In the genomic region with DNA sequence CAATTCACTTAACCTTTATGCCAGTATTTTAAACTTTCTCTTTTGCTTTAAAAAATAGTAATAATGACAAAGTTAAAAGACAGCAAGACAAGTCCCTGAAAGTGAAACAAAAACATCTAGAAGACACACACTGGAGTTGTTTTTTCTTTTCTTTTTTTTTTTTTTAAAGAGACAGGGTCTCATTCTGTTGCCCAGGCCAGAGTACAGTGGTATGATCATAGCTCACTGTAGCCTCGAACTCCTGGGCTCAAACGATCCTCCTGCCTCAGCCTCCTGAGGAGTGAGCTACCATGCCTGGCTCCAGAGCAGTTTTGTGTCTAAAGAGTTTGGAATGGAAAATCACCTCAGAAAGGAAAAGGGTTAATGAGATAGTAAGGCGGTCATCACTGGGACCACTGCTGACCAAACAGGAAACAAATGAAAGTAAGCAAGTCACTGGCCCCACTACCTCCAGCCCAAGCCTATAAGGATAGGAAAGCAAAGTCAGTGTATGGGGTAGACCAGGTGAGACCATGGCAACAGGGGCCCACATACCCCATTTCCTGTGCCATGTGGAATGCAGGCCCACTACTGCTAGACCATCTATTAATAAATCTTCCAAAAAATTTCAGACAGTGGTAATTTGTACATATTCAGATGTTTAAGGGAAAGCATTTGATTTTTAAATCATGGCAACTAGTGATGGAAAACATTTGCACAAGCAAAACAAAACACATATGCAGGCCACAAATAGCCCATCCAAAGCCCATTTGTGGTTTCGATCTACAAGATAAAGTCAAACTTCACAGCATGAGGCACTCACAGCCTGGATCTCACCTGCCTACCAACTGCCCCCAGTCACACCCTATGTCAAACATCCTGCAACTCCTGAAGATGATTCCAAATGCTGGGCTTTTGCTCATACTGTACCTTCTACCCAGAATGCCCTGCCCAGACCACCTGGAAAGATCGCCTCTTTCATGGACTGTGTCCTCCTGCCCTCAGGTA, we compare ENCODE assay signal across 8 cellular contexts.
DNase-seq lines count a peak whose midpoint lies in the region; ATAC-seq, FAIRE-seq and TF ChIP-seq lines count a peak whose summit lies in the region.

No MANE protein-coding gene starts in this region.

- CTCF ChIA-PET in A549 (lab: Yijun Ruan, JAX): interaction anchor here (0.9 kb wide), 2 partner anchors 19 to 214 kb away, joined by 3 to 4 read pairs; no protein-coding TSS in a partner anchor

- peak overlapping the region; percentile 29; the same call in 1 of the 3 replicates for H3K4me2 ChIP-seq in A549

- H3K36me3 ChIP-seq in uterus (no peaks in the 10 kb centered on the region), colonic mucosa (no peaks in the 10 kb centered on the region)

- no peak for TF ChIP-seq RAD21 in A549 (conservative IDR thresholded peaks at IDR 0.05 in 1 of 2, IDR thresholded peaks at IDR 0.05 in 1 of 2)

- H3K27ac ChIP-seq in A549: no peak overlapping the region
- peak overlapping the region; percentile 54 to 57 for H3K27ac ChIP-seq in uterus
- no peak overlapping the region for H3K27ac ChIP-seq in colonic mucosa

- FAIRE-seq in A549 (lab: Jason Lieb, UNC): no peak

- peaks cover 9% of the 10 kb centered on the region for H3K4me1 ChIP-seq in A549
- no peaks in the 10 kb centered on the region for H3K4me1 ChIP-seq in uterus
- no peaks in the 10 kb centered on the region for H3K4me1 ChIP-seq in colonic mucosa

- TF ChIP-seq POLR2A in A549 (IDR thresholded peaks at IDR 0.05; ENCODE audit: low read length) (no peak), uterus (IDR thresholded peaks at IDR 0.05) (no peak)

- no peak overlapping the region for H3K4me3 ChIP-seq in A549
- H3K4me3 ChIP-seq in choroid plexus epithelial cell (ENCODE audit: low read depth, low read length): peak overlapping the region; percentile 17
- peak overlapping the region in 1 of 2 donors; percentile 14 for H3K4me3 ChIP-seq in uterus
- H3K4me3 ChIP-seq in colonic mucosa: no peak overlapping the region

- DNase-seq in A549 (ENCODE audit: low read depth in 1 of 2, low spot score in 1 of 2) (no peak), choroid plexus epithelial cell (ENCODE audit: low read depth) (peak; percentile 42), uterus (no peak), NCI-H2029 treated with DMSO at 0.1 percent for 48 hours (lab: John Stamatoyannopoulos, UW) (no peak), colonic mucosa (no peak)

- ATAC-seq in A549: peak in 1 of 2 experiments; percentile 24; a peak in 2 of 6 replicates
- peak; percentile 66 for ATAC-seq in GM19328 (IDR thresholded peaks at IDR 0.05; ENCODE audit: unreplicated experiment)
- ATAC-seq in HG03196 (IDR thresholded peaks at IDR 0.05; ENCODE audit: unreplicated experiment): peak; percentile 74
- no peak for ATAC-seq in SK-N-SH treated with all-trans-retinoic acid at 6 μM for 48 hours

- 0 out of 3 replicates have a peak, but pooled peaks cover 7% of the 10 kb centered on the region for H3K9me3 ChIP-seq in A549
- H3K9me3 ChIP-seq in uterus: peaks cover 0 to 12% of the 10 kb centered on the region in 2 donors
- no peaks in the 10 kb centered on the region for H3K9me3 ChIP-seq in colonic mucosa

- TF ChIP-seq EP300 in A549 (IDR thresholded peaks at IDR 0.05): no peak

- 82% methylated on average over 5 of the region's 5 CpGs for WGBS in A549 (ENCODE audit: missing lambda C conversion rate)

- POLR2A ChIA-PET in A549 (lab: Yijun Ruan, JAX): no interaction called here

- no peak overlapping the region for H3K9ac ChIP-seq in colonic mucosa (ENCODE audit: low read depth in 2 of 2, low read length in 2 of 2)

- TF ChIP-seq CTCF in A549 (IDR thresholded peaks at IDR 0.05): no peak
- no peak for TF ChIP-seq CTCF in choroid plexus epithelial cell (conservative IDR thresholded peaks at IDR 0.05; ENCODE audit: low read depth, low read length)
- TF ChIP-seq CTCF in uterus (IDR thresholded peaks at IDR 0.05): no peak
- no peak for TF ChIP-seq CTCF in colonic mucosa (IDR thresholded peaks at IDR 0.05)

- intact Hi-C loops in uterus (cut with DNase I; ENCODE audit: low total_unique reads) (no loop called here), colonic mucosa (cut with DNase I) (no loop called here)

- H3K27me3 ChIP-seq in uterus: no peaks in the 10 kb centered on the region
- no peaks in the 10 kb centered on the region for H3K27me3 ChIP-seq in colonic mucosa

TF ChIP-seq in A549, 52 proteins besides CTCF, POLR2A, EP300 and RAD21:
- no peak for TF ChIP-seq PHF8 (IDR thresholded peaks at IDR 0.05; ENCODE audit: borderline replicate concordance, low read depth)
- TF ChIP-seq ELK1 (IDR thresholded peaks at IDR 0.05; ENCODE audit: low read depth, low read length): no peak
- no peak for TF ChIP-seq HOXA7 (CRISPR knock-in tag; IDR thresholded peaks at IDR 0.05)
- TF ChIP-seq KDM5A (IDR thresholded peaks at IDR 0.05): no peak
- TF ChIP-seq POLR2AphosphoS2 (conservative IDR thresholded peaks at IDR 0.05; ENCODE audit: low read length): no peak
- no peak for TF ChIP-seq NPAS2 (CRISPR knock-in tag; IDR thresholded peaks at IDR 0.05; ENCODE audit: borderline replicate concordance)
- TF ChIP-seq JUNB (IDR thresholded peaks at IDR 0.05): no peak

TF ChIP-seq in SK-N-SH treated with all-trans-retinoic acid at 6 μM for 48 hours, 23 proteins besides CTCF, POLR2A, EP300 and RAD21:
- TF ChIP-seq OSR1 (CRISPR knock-in tag; IDR thresholded peaks at IDR 0.05): no peak
- no peak for TF ChIP-seq TOX (CRISPR knock-in tag; IDR thresholded peaks at IDR 0.05; ENCODE audit: borderline replicate concordance)
- TF ChIP-seq ESRRG (CRISPR knock-in tag; IDR thresholded peaks at IDR 0.05): no peak
- TF ChIP-seq ZNF565 (CRISPR knock-in tag; conservative IDR thresholded peaks at IDR 0.05; ENCODE audit: low read depth): no peak
- no peak for TF ChIP-seq GLIS3 (CRISPR knock-in tag; IDR thresholded peaks at IDR 0.05)
- TF ChIP-seq PATZ1 (CRISPR knock-in tag; IDR thresholded peaks at IDR 0.05; ENCODE audit: borderline replicate concordance): no peak
- TF ChIP-seq, protein P1, sequence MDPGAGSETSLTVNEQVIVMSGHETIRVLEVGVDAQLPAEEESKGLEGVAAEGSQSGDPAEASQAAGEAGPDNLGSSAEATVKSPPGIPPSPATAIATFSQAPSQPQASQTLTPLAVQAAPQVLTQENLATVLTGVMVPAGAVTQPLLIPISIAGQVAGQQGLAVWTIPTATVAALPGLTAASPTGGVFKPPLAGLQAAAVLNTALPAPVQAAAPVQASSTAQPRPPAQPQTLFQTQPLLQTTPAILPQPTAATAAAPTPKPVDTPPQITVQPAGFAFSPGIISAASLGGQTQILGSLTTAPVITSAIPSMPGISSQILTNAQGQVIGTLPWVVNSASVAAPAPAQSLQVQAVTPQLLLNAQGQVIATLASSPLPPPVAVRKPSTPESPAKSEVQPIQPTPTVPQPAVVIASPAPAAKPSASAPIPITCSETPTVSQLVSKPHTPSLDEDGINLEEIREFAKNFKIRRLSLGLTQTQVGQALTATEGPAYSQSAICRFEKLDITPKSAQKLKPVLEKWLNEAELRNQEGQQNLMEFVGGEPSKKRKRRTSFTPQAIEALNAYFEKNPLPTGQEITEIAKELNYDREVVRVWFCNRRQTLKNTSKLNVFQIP (CRISPR knock-in tag; IDR thresholded peaks at IDR 0.05; ENCODE audit: borderline replicate concordance, low read depth): no peak
- TF ChIP-seq SNAI2 (CRISPR knock-in tag; IDR thresholded peaks at IDR 0.05): no peak
- TF ChIP-seq CSRNP3 (CRISPR knock-in tag; IDR thresholded peaks at IDR 0.05): no peak
- no peak for TF ChIP-seq PPARA (CRISPR knock-in tag; IDR thresholded peaks at IDR 0.05; ENCODE audit: borderline replicate concordance)
- no peak for TF ChIP-seq ZNF70 (CRISPR knock-in tag; IDR thresholded peaks at IDR 0.05)

Comparison
In these comparisons a context has a peak if more than half of its experiments do, and no peak if none do; other contexts are left out.
1. H3K27ac ChIP-seq: peak in uterus (2 of 2); none in A549 (0 of 2) and colonic mucosa (single experiment).